ENCODE assay signal across 9 cellular contexts in genomic region chr5:78526049-78526525, GRCh38.
DNase-seq lines count a peak whose midpoint lies in the region; ATAC-seq and TF ChIP-seq lines count a peak whose summit lies in the region.
"Had no signal": no experiment of that assay in that cellular context is flagged by ENCODE, and none has a peak within 500 bp of the region (broad histone marks: within the 10 kb centered on the region; RNA-seq: fewer than 3 reads in every experiment).

No MANE protein-coding gene starts in this region.

- H3K36me3 ChIP-seq in CD4-positive, CD25-positive, alpha-beta regulatory T cell (ENCODE audit: control insufficient read depth, insufficient read depth, low read length) = no peaks in the 10 kb centered on the region
- H3K36me3 ChIP-seq in BE2C = no peaks in the 10 kb centered on the region

- no peaks in the 10 kb centered on the region for H3K9me3 ChIP-seq in CD4-positive, CD25-positive, alpha-beta regulatory T cell (ENCODE audit: control insufficient read depth in 2 of 2, low read length in 2 of 2)
- H3K9me3 ChIP-seq in BE2C = no peaks in the 10 kb centered on the region

- peak overlapping the region; percentile 56 for H3K4me3 ChIP-seq in CD4-positive, CD25-positive, alpha-beta regulatory T cell (ENCODE audit: low read depth, low read length)
- no peak overlapping the region for H3K4me3 ChIP-seq in BE2C (ENCODE audit: low read depth, low read length)

- H3K36me3 Mint-ChIP-seq in CD4-positive, CD25-positive, alpha-beta regulatory T cell = no peaks in the 10 kb centered on the region

- H3K4me1 Mint-ChIP-seq in CD4-positive, CD25-positive, alpha-beta regulatory T cell = peaks cover 2 to 23% (median 9%) of the 10 kb centered on the region in 4 donors

- peaks cover 0 to 1% (median 0%) of the 10 kb centered on the region in 7 donors for H3K9me3 Mint-ChIP-seq in CD4-positive, CD25-positive, alpha-beta regulatory T cell

- no peak for TF ChIP-seq CTCF in BE2C (IDR thresholded peaks at IDR 0.05; ENCODE audit: low read depth, low read length)

- no peak overlapping the region for H3K4me3 Mint-ChIP-seq in CD4-positive, CD25-positive, alpha-beta regulatory T cell

- H3K27ac Mint-ChIP-seq in CD4-positive, CD25-positive, alpha-beta regulatory T cell = peak overlapping the region in 2 of 3 donors; percentile 42 to 73

- peak in 1 of 3 donors; percentile 68 for DNase-seq in CD4-positive, CD25-positive, alpha-beta regulatory T cell
- DNase-seq in HT1080 (ENCODE audit: low read depth) (peak; percentile 83), dermis blood vessel endothelial cell (peak; percentile 93), myocyte (ENCODE audit: low read depth) (peak; percentile 60), NCI-H1092 treated with DMSO at 0.1 percent for 48 hours (lab: John Stamatoyannopoulos, UW) (no peak), pons (ENCODE audit: low spot score) (no peak), BE2C (no peak)
- DNase-seq in stimulated activated CD4-positive, alpha-beta T cell treated with anti-CD3 and anti-CD28 coated beads, Interleukin-12 subunit alpha, Interleukin-12 subunit beta, amount 100 ng/mL, for 4 hours = no peak
- DNase-seq: stimulated activated CD4-positive, alpha-beta T cell treated with anti-CD3 and anti-CD28 coated beads, Interleukin-4, amount 100 ng/mL, for 1 hour had no signal

- H3K27ac ChIP-seq in CD4-positive, CD25-positive, alpha-beta regulatory T cell (ENCODE audit: insufficient read depth, low read length, poor library complexity, severe bottlenecking) = peak overlapping the region; percentile 7

- no peaks in the 10 kb centered on the region for H3K27me3 ChIP-seq in CD4-positive, CD25-positive, alpha-beta regulatory T cell (ENCODE audit: control insufficient read depth, insufficient read depth, low read length)
- H3K27me3 ChIP-seq in BE2C = no peaks in the 10 kb centered on the region

- peaks cover 8% of the 10 kb centered on the region for H3K27me3 Mint-ChIP-seq in CD4-positive, CD25-positive, alpha-beta regulatory T cell

- peak; percentile 19 to 33 for ATAC-seq in CD4-positive, CD25-positive, alpha-beta regulatory T cell (ENCODE audit: low read depth in 2 of 2)

- H3K4me1 ChIP-seq in CD4-positive, CD25-positive, alpha-beta regulatory T cell (ENCODE audit: control insufficient read depth, insufficient read depth, low read length, poor library complexity, severe bottlenecking) = peaks cover 8% of the 10 kb centered on the region
- peaks cover 5% of the 10 kb centered on the region for H3K4me1 ChIP-seq in BE2C

Comparison
In these comparisons a context has a peak if more than half of its experiments do, and no peak if none do; other contexts are left out.
1. DNase-seq: peak in HT1080 (single experiment), dermis blood vessel endothelial cell (single experiment) and myocyte (single experiment); none in NCI-H1092 treated with DMSO at 0.1 percent for 48 hours (single experiment), stimulated activated CD4-positive, alpha-beta T cell treated with anti-CD3 and anti-CD28 coated beads, Interleukin-12 subunit alpha, Interleukin-12 subunit beta, amount 100 ng/mL, for 4 hours (single experiment), pons (single experiment) and BE2C (single experiment).